In genomic region chr1:6343506-6344405, GRCh38 we compare ENCODE assay signal across 8 cellular contexts. TPM values are rescaled to one million over a fixed set of nuclear protein-coding genes. Genes with fewer than 3 reads are reported as not detected.
DNase-seq lines count a peak whose midpoint lies in the region; ATAC-seq and TF ChIP-seq lines count a peak whose summit lies in the region.

No MANE protein-coding gene starts in this region.

- H3K4me3 Mint-ChIP-seq in activated CD8-positive, alpha-beta T cell treated with anti-CD3 and anti-CD28 coated beads, Interleukin-2, amount 10 ng/mL, durations not matched to agents 7 days and 5 days: no peak overlapping the region
- no peak overlapping the region for H3K4me3 Mint-ChIP-seq in endodermal cell

- CTCF ChIA-PET in BJ (lab: Yijun Ruan, JAX): interaction anchor here (0.7 to 13.4 kb wide), 25 partner anchors 9 to 303 kb away, joined by 3 to 264 read pairs (median 4); partner anchors contain the start of genes ACOT7, ESPN and ICMT
- CTCF ChIA-PET in activated CD8-positive, alpha-beta T cell treated with anti-CD3 and anti-CD28 coated beads, Interleukin-2, amount 10 ng/mL, durations not matched to agents 7 days and 5 days (lab: Charles Lee): interaction anchor here (1.2 to 8.3 kb wide), 5 partner anchors 15 to 104 kb away, joined by 3 to 73 read pairs (median 8); partner anchors contain the start of gene HES3

- H3K4me1 Mint-ChIP-seq in activated CD8-positive, alpha-beta T cell treated with anti-CD3 and anti-CD28 coated beads, Interleukin-2, amount 10 ng/mL, durations not matched to agents 7 days and 5 days (ENCODE audit: low read depth): peaks cover 19% of the 10 kb centered on the region
- H3K4me1 Mint-ChIP-seq in endodermal cell: no peaks in the 10 kb centered on the region

- H3K36me3 ChIP-seq in BJ (ENCODE audit: control insufficient read depth, insufficient read depth, low read length): peaks cover 3% of the 10 kb centered on the region; the same call in 1 of the 2 replicates
- no peaks in the 10 kb centered on the region for H3K36me3 ChIP-seq in endodermal cell (ENCODE audit: control insufficient read depth, insufficient read depth, low read length)

- no peak overlapping the region for H3K27ac Mint-ChIP-seq in activated CD8-positive, alpha-beta T cell treated with anti-CD3 and anti-CD28 coated beads, Interleukin-2, amount 10 ng/mL, durations not matched to agents 7 days and 5 days
- no peak overlapping the region for H3K27ac Mint-ChIP-seq in endodermal cell

- H3K9ac ChIP-seq in endodermal cell (ENCODE audit: extremely low read depth, low read length, poor library complexity, severe bottlenecking): no peak overlapping the region

- WGBS in endodermal cell (ENCODE audit: insufficient coverage in 1 of 2, insufficient read length in 1 of 2), 2 experiments: 77 to 94% methylated on average over 11 to 17 of the region's 17 CpGs

- H3K4me1 ChIP-seq in endodermal cell (ENCODE audit: control insufficient read depth, insufficient read depth, low read length): no peaks in the 10 kb centered on the region

- no peaks in the 10 kb centered on the region for H3K9me3 ChIP-seq in endodermal cell (ENCODE audit: control insufficient read depth, low read length)

- H3K27ac ChIP-seq in endodermal cell (ENCODE audit: low read depth, low read length): no peak overlapping the region

- DNase-seq in BJ (ENCODE audit: low read depth) (no peak), NCI-H510A (lab: John Stamatoyannopoulos, UW) (peak; percentile 85), endodermal cell (peak; percentile 96), mucosa of gallbladder (ENCODE audit: low spot score) (peak; percentile 72), superior temporal gyrus (ENCODE audit: extremely low spot score) (peak; percentile 66)
- DNase-seq in activated CD8-positive, alpha-beta T cell treated with anti-CD3 and anti-CD28 coated beads, Interleukin-2, amount 10 ng/mL, durations not matched to agents 7 days and 5 days: peak; percentile 75

- POLR2A ChIA-PET in BJ (lab: Charles Lee): no interaction called here
- POLR2A ChIA-PET in activated CD8-positive, alpha-beta T cell treated with anti-CD3 and anti-CD28 coated beads, Interleukin-2, amount 10 ng/mL, durations not matched to agents 7 days and 5 days (lab: Charles Lee): no interaction called here

- H3K27me3 ChIP-seq in BJ (ENCODE audit: control insufficient read depth, insufficient read depth, low read length): no peaks in the 10 kb centered on the region
- no peaks in the 10 kb centered on the region for H3K27me3 ChIP-seq in endodermal cell (ENCODE audit: control insufficient read depth, insufficient read depth, low read length, poor library complexity, severe bottlenecking)

- peaks cover 9% of the 10 kb centered on the region for H3K36me3 Mint-ChIP-seq in activated CD8-positive, alpha-beta T cell treated with anti-CD3 and anti-CD28 coated beads, Interleukin-2, amount 10 ng/mL, durations not matched to agents 7 days and 5 days (ENCODE audit: low read depth)
- H3K36me3 Mint-ChIP-seq in endodermal cell (ENCODE audit: low read depth): no peaks in the 10 kb centered on the region

- TF ChIP-seq CTCF in BJ (IDR thresholded peaks at IDR 0.05; ENCODE audit: insufficient read depth, low read depth, low read length) (peak; percentile 96), endodermal cell (conservative IDR thresholded peaks at IDR 0.05) (peak; percentile 98)

- no peaks in the 10 kb centered on the region for H3K27me3 Mint-ChIP-seq in activated CD8-positive, alpha-beta T cell treated with anti-CD3 and anti-CD28 coated beads, Interleukin-2, amount 10 ng/mL, durations not matched to agents 7 days and 5 days (ENCODE audit: low read depth)
- H3K27me3 Mint-ChIP-seq in endodermal cell (ENCODE audit: insufficient read depth): no peaks in the 10 kb centered on the region

- peak; percentile 62 for ATAC-seq in GM21619 (IDR thresholded peaks at IDR 0.05; ENCODE audit: unreplicated experiment)
- ATAC-seq in activated CD8-positive, alpha-beta T cell treated with anti-CD3 and anti-CD28 coated beads, Interleukin-2, amount 10 ng/mL, durations not matched to agents 7 days and 5 days: peak; percentile 52
- ATAC-seq in GM18520 (IDR thresholded peaks at IDR 0.05; ENCODE audit: unreplicated experiment): no peak

- no peaks in the 10 kb centered on the region for H3K9me3 Mint-ChIP-seq in activated CD8-positive, alpha-beta T cell treated with anti-CD3 and anti-CD28 coated beads, Interleukin-2, amount 10 ng/mL, durations not matched to agents 7 days and 5 days (ENCODE audit: insufficient read depth)
- H3K9me3 Mint-ChIP-seq in endodermal cell: no peaks in the 10 kb centered on the region

- H3K4me3 ChIP-seq in BJ (ENCODE audit: low read depth, low read length) (no peak overlapping the region), endodermal cell (ENCODE audit: low read length) (no peak overlapping the region)

RNA-seq across cellular contexts. Expression of gene ACOT7, which starts 49.8 kb away (rescaled TPM):
- polyA plus RNA-seq in BJ (2011; rRNA removed): 68.1 and 157 TPM in 2 replicates
- polyA minus RNA-seq in BJ (2011; rRNA and poly(A)+ RNA removed): 24.9 and 28.0 TPM in 2 replicates
- total RNA-seq in activated CD8-positive, alpha-beta T cell treated with anti-CD3 and anti-CD28 coated beads, Interleukin-2, amount 10 ng/mL, durations not matched to agents 7 days and 5 days: 100 to 1,000 TPM in 1 of 2 experiments, 10 to 100 TPM in 1; 97.0 to 102 TPM
- total RNA-seq in endodermal cell (10 to 100 TPM; 51.3 to 70.7 TPM), mucosa of gallbladder (21.4 TPM)
- polyA plus RNA-seq in endodermal cell (2013, experiment 1 of 2): 87.9 TPM
- polyA plus RNA-seq in endodermal cell (2013, experiment 2 of 2): 87.7 TPM
